In the genomic region with DNA sequence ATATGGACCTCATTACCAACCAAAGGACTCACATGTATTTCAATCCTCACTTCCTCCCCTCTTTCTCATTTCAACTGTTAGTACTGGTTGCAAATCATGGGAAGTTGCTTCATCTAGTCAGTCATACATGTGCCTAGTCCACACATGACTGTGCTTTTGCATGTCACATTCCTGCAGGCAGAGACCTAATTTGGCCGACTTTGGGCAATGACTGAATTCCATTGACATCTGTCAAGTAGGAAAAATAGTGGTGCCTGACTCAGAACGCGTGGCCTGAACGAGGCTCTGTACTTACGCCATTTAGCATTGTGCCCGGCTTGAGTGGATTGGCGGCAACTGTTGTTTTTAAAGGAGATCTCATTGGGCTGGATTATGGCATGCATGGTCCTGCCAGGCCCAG, we compare ENCODE assay signal across 1 cellular context.
TF ChIP-seq lines count a peak whose summit lies in the region.

No MANE protein-coding gene starts in this region.

TF ChIP-seq in IMR-90, 13 proteins besides CTCF, POLR2A, EP300 and RAD21 (continued from another document):
- TF ChIP-seq, protein P1, sequence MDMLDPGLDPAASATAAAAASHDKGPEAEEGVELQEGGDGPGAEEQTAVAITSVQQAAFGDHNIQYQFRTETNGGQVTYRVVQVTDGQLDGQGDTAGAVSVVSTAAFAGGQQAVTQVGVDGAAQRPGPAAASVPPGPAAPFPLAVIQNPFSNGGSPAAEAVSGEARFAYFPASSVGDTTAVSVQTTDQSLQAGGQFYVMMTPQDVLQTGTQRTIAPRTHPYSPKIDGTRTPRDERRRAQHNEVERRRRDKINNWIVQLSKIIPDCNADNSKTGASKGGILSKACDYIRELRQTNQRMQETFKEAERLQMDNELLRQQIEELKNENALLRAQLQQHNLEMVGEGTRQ (IDR thresholded peaks at IDR 0.05; ENCODE audit: low read depth, low read length): no peak
- TF ChIP-seq NFE2L2 (IDR thresholded peaks at IDR 0.05; ENCODE audit: low read depth, low read length): no peak
- TF ChIP-seq RCOR1 (IDR thresholded peaks at IDR 0.05; ENCODE audit: insufficient replicate concordance, low read length): no peak
